Comparison of ENCODE assay signal across 7 cellular contexts in genomic region chr4:123588631-123589223, GRCh38.
A peak's percentile ranks its signal among the peaks of the same experiment; 100 is the strongest.
DNase-seq lines count a peak whose midpoint lies in the region; ATAC-seq and TF ChIP-seq lines count a peak whose summit lies in the region.

No MANE protein-coding gene starts in this region.

- intact Hi-C loops in lower leg skin (cut with DNase I; ENCODE audit: low total_unique reads) = no loop called here

- no peak for TF ChIP-seq CTCF in lower leg skin (IDR thresholded peaks at IDR 0.05)

- ATAC-seq in GM18867 (IDR thresholded peaks at IDR 0.05; ENCODE audit: unreplicated experiment) (peak; percentile 68), HG02840 (IDR thresholded peaks at IDR 0.05; ENCODE audit: low FRiP score, unreplicated experiment) (peak; percentile 81)

- no peak overlapping the region for H3K4me3 ChIP-seq in lower leg skin (ENCODE audit: low read depth, poor library complexity, severe bottlenecking)

- peak; percentile 69 for DNase-seq in NCI-H748 (lab: John Stamatoyannopoulos, UW; ENCODE audit: unreplicated experiment)
- DNase-seq in glomerular visceral epithelial cell (ENCODE audit: extremely low spot score) = peak; percentile 77
- DNase-seq in stromal cell of bone marrow (ENCODE audit: low read depth) = peak; percentile 72
- no peak for DNase-seq in NCI-H1417 treated with DMSO at 0.1 percent for 48 hours (lab: John Stamatoyannopoulos, UW)
- no peak for DNase-seq in lower leg skin (ENCODE audit: low spot score in 2 of 2)

- WGBS in lower leg skin, 2 donors = 64 to 65% methylated on average over 8 of the region's 8 CpGs

- TF ChIP-seq POLR2A in lower leg skin (IDR thresholded peaks at IDR 0.05) = no peak

Comparison
In these comparisons a context has a peak if more than half of its experiments do, and no peak if none do; other contexts are left out.
1. DNase-seq: peak in NCI-H748 (single experiment), glomerular visceral epithelial cell (single experiment) and stromal cell of bone marrow (single experiment); none in NCI-H1417 treated with DMSO at 0.1 percent for 48 hours (single experiment) and lower leg skin (0 of 2).